ENCODE assay signal across 1 cellular context in the genomic region with DNA sequence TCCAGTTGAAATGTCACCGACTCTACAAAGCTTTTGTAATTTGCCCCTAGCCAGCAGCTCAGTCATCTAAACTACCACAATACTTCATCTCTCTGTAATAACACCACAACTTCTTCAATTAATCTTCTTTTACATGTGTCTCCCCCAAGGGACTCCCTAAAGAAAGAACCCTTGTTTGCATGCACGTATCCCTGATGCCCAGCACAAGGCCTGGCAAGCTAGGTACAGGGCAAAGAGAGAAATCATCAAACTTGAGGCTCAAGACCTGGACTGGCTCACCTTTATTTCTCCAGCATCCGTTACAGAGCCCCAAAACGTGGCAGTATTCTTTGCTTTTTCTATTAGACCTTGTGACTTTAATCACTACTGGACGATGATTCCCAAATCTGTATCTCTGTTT.
TF ChIP-seq lines count a peak whose summit lies in the region.

No MANE protein-coding gene starts in this region.

TF ChIP-seq in GM12878, 131 proteins besides CTCF, POLR2A, EP300 and RAD21:
- TF ChIP-seq GABPA (IDR thresholded peaks at IDR 0.05; ENCODE audit: low read depth), result no peak
- TF ChIP-seq MEF2B (IDR thresholded peaks at IDR 0.05; ENCODE audit: partially characterized antibody, poor library complexity, severe bottlenecking), result peak; percentile 20
- TF ChIP-seq CBX5 (IDR thresholded peaks at IDR 0.05; ENCODE audit: low read depth), result no peak
